In genomic region chr4:138499627-138500026, GRCh38 we compare ENCODE assay signal across 17 cellular contexts.
DNase-seq lines count a peak whose midpoint lies in the region; ATAC-seq, FAIRE-seq and TF ChIP-seq lines count a peak whose summit lies in the region.
"Had no signal": no experiment of that assay in that cellular context is flagged by ENCODE, and none has a peak within 500 bp of the region (broad histone marks: within the 10 kb centered on the region; RNA-seq: fewer than 3 reads in every experiment).

No MANE protein-coding gene starts in this region.

- TF ChIP-seq EP300 in K562 (IDR thresholded peaks at IDR 0.05; ENCODE audit: low read length): no peak

- CTCF ChIA-PET in K562 (lab: Yijun Ruan, JAX; ENCODE audit: low intra/inter-chr PET ratio): no interaction called here

- no peak overlapping the region for H3K4me3 ChIP-seq in K562
- H3K4me3 ChIP-seq: BLaER1 treated with 17β-estradiol and CSF1 and Interleukin-3, amounts not matched to agents 10 nM and 100 nM; SK-N-MC had no signal

- no TSS peak for BruUV-seq in K562 (replicated peaks; lab: Mats Ljungman, UMichigan)

- H4K20me1 ChIP-seq in K562 (replicated peaks; ENCODE audit: control insufficient read depth, insufficient read depth, low read length): no peaks in the 10 kb centered on the region
- H4K20me1 ChIP-seq: BLaER1 treated with 17β-estradiol and CSF1 and Interleukin-3, amounts not matched to agents 10 nM and 100 nM had no signal

- FAIRE-seq in K562 (lab: Jason Lieb, UNC): no peak
- FAIRE-seq: A204.1 had no signal

- H3K27me3 ChIP-seq in K562 (ENCODE audit: control insufficient read depth in 2 of 2, insufficient read depth in 2 of 2, low read length in 2 of 2): no peaks in the 10 kb centered on the region
- H3K27me3 ChIP-seq: BLaER1 treated with 17β-estradiol and CSF1 and Interleukin-3, amounts not matched to agents 10 nM and 100 nM had no signal

- intact Hi-C loops in K562 (cut with micrococcal nuclease): no loop called here

- no peaks in the 10 kb centered on the region for H3K79me2 ChIP-seq in K562 (ENCODE audit: control insufficient read depth, insufficient read depth, low read length)

- no peak for TF ChIP-seq POLR2A in K562 (conservative IDR thresholded peaks at IDR 0.05)

- ATAC-seq in K562: no peak
- ATAC-seq: HCT116, Panc1, Right ventricle myocardium inferior, T-cell had no signal

- in situ Hi-C loops in K562 (cut with MboI): no loop called here

- H3K9ac ChIP-seq in K562 (ENCODE audit: insufficient read depth in 1 of 2, low read depth in 2 of 2, low read length in 2 of 2): no peak overlapping the region
- H3K9ac ChIP-seq: BLaER1 treated with 17β-estradiol and CSF1 and Interleukin-3, amounts not matched to agents 10 nM and 100 nM had no signal

- H3K9me1 ChIP-seq in K562 (ENCODE audit: control insufficient read depth, insufficient read depth, low read length): no peaks in the 10 kb centered on the region

- no peak overlapping the region for H3K4me2 ChIP-seq in K562 (ENCODE audit: insufficient read depth, low read length)
- H3K4me2 ChIP-seq: BLaER1 treated with 17β-estradiol and CSF1 and Interleukin-3, amounts not matched to agents 10 nM and 100 nM had no signal

- no peaks in the 10 kb centered on the region for H3K9me3 ChIP-seq in K562 (replicated peaks; ENCODE audit: control insufficient read depth, insufficient read depth, low read depth, low read length)

- POLR2A ChIA-PET in K562 (lab: Yijun Ruan, JAX): no interaction called here

- H3K27ac ChIP-seq in K562 (ENCODE audit: extremely low read depth, low read depth, low read length): no peak overlapping the region
- H3K27ac ChIP-seq: BLaER1 treated with 17β-estradiol and CSF1 and Interleukin-3, amounts not matched to agents 10 nM and 100 nM; SK-N-MC had no signal

- WGBS in K562 (ENCODE audit: insufficient coverage, low coverage, missing lambda C conversion rate): 29% methylated on average over 2 of the region's 2 CpGs

- DNase-seq in NCI-H345 (lab: John Stamatoyannopoulos, UW): peak; percentile 19
- DNase-seq in NCI-H345 treated with DMSO at 0.1 percent for 48 hours (lab: John Stamatoyannopoulos, UW; ENCODE audit: unreplicated experiment): no peak
- DNase-seq in NAMALWA (ENCODE audit: low spot score): peak; percentile 6
- DNase-seq in K562 (ENCODE audit: extremely low read depth in 1 of 4, low spot score in 3 of 4): no peak
- no peak for DNase-seq in stimulated activated CD4-positive, alpha-beta T cell treated with anti-CD3 and anti-CD28 coated beads, Interleukin-15, amount 100 ng/mL, for 24 hours
- no peak for DNase-seq in HK-2 (ENCODE audit: unreplicated experiment)
- DNase-seq in GF-D8 (lab: John Stamatoyannopoulos, UW): no peak
- DNase-seq: KBM-7, NCI-H1048, NCI-H446 treated with DMSO at 0.1 percent for 48 hours, T-cell had no signal

- no peaks in the 10 kb centered on the region for H3K4me1 ChIP-seq in K562 (replicated peaks in 1 of 2; ENCODE audit: control insufficient read depth in 2 of 2, insufficient read depth in 2 of 2, low read length in 2 of 2)
- H3K4me1 ChIP-seq: BLaER1 treated with 17β-estradiol and CSF1 and Interleukin-3, amounts not matched to agents 10 nM and 100 nM had no signal

- H3K36me3 ChIP-seq in K562 (ENCODE audit: control insufficient read depth, insufficient read depth, low read length): no peaks in the 10 kb centered on the region
- H3K36me3 ChIP-seq: BLaER1 treated with 17β-estradiol and CSF1 and Interleukin-3, amounts not matched to agents 10 nM and 100 nM had no signal

- no peak for TF ChIP-seq CTCF in K562 (IDR thresholded peaks at IDR 0.05 in 2 of 3, conservative IDR thresholded peaks at IDR 0.05 in 1 of 3; ENCODE audit: insufficient read depth in 2 of 3, low read depth in 1 of 3, low read length in 3 of 3)

- no peak overlapping the region for H2AFZ ChIP-seq in K562 (ENCODE audit: low read depth, low read length)

- TF ChIP-seq RAD21 in K562 (CRISPR knock-in tag; conservative IDR thresholded peaks at IDR 0.05 in 1 of 2, IDR thresholded peaks at IDR 0.05 in 1 of 2): no peak

TF ChIP-seq in K562, 482 proteins besides CTCF, POLR2A, EP300 and RAD21:
- TF ChIP-seq GABPB2 (CRISPR knock-in tag; conservative IDR thresholded peaks at IDR 0.05): no peak
- TF ChIP-seq NFIC (IDR thresholded peaks at IDR 0.05): peak; percentile 36; the same call in 1 of the 2 replicates

Comparison
In these comparisons a context has a peak if more than half of its experiments do, and no peak if none do; other contexts are left out.
1. DNase-seq: peak in NCI-H345 (single experiment) and NAMALWA (single experiment); none in NCI-H345 treated with DMSO at 0.1 percent for 48 hours (single experiment), K562 (0 of 4), stimulated activated CD4-positive, alpha-beta T cell treated with anti-CD3 and anti-CD28 coated beads, Interleukin-15, amount 100 ng/mL, for 24 hours (single experiment), HK-2 (single experiment) and GF-D8 (single experiment).